1 cellular context compared by ENCODE assay signal in genomic region chr2:55157474-55157884, GRCh38.
A peak's percentile ranks its signal among the peaks of the same experiment; 100 is the strongest.
TF ChIP-seq lines count a peak whose summit lies in the region.

No MANE protein-coding gene starts in this region.

TF ChIP-seq in K562, 482 proteins besides CTCF, POLR2A, EP300 and RAD21 (continued from another document and continues in another):
- no peak for TF ChIP-seq ATF6 (CRISPR knock-in tag; IDR thresholded peaks at IDR 0.05)
- TF ChIP-seq FOXJ2 (tag; IDR thresholded peaks at IDR 0.05) = peak; percentile 24; the same call in 1 of the 2 replicates
- TF ChIP-seq WHSC1 (IDR thresholded peaks at IDR 0.05; ENCODE audit: low read length) = no peak
- no peak for TF ChIP-seq ZKSCAN8 (CRISPR knock-in tag; IDR thresholded peaks at IDR 0.05)
- TF ChIP-seq ZNF551 (CRISPR knock-in tag; IDR thresholded peaks at IDR 0.05) = no peak
- no peak for TF ChIP-seq GATAD2B (IDR thresholded peaks at IDR 0.05; ENCODE audit: borderline replicate concordance)
- no peak for TF ChIP-seq ZNF512 (tag; IDR thresholded peaks at IDR 0.05)
- TF ChIP-seq DACH1 (IDR thresholded peaks at IDR 0.05; ENCODE audit: partially characterized antibody) = no peak
- TF ChIP-seq NR2F6 (CRISPR knock-in tag; IDR thresholded peaks at IDR 0.05) = no peak
- TF ChIP-seq ATF3 (IDR thresholded peaks at IDR 0.05) = peak; percentile 86
- no peak; the same call in 1 of the 2 replicates for TF ChIP-seq ATF3 (CRISPR knock-in tag; conservative IDR thresholded peaks at IDR 0.05)
- no peak for TF ChIP-seq ETV1 (tag; conservative IDR thresholded peaks at IDR 0.05; ENCODE audit: low read depth)
- TF ChIP-seq MCM2 (IDR thresholded peaks at IDR 0.05; ENCODE audit: low read depth) = no peak
- TF ChIP-seq ESRRA (IDR thresholded peaks at IDR 0.05; ENCODE audit: borderline replicate concordance, low read depth) = no peak
- TF ChIP-seq ZNF778 (CRISPR knock-in tag; IDR thresholded peaks at IDR 0.05) = no peak
- TF ChIP-seq FOXK2 (conservative IDR thresholded peaks at IDR 0.05 in 1 of 2, IDR thresholded peaks at IDR 0.05 in 1 of 2; ENCODE audit: low read depth in 2 of 2) = no peak; a peak in 1 of 4 replicates
- TF ChIP-seq JUND (IDR thresholded peaks at IDR 0.05; ENCODE audit: borderline replicate concordance, low read depth, low read length) = 0 out of 2 replicates have a peak, but pooled peaks have one; percentile 42
- peak; percentile 30; the same call in 1 of the 3 replicates for TF ChIP-seq JUND (tag; IDR thresholded peaks at IDR 0.05; ENCODE audit: borderline replicate concordance, low read depth, low read length)
- no peak for TF ChIP-seq REST (CRISPR knock-in tag; IDR thresholded peaks at IDR 0.05; ENCODE audit: low read depth)
- TF ChIP-seq ZNF583 (CRISPR knock-in tag; IDR thresholded peaks at IDR 0.05) = 0 out of 2 replicates have a peak, but pooled peaks have one; percentile 32
- no peak for TF ChIP-seq ZBED1 (IDR thresholded peaks at IDR 0.05)
- TF ChIP-seq CUX1 (CRISPR knock-in tag; IDR thresholded peaks at IDR 0.05) = no peak
- TF ChIP-seq ZKSCAN1 (IDR thresholded peaks at IDR 0.05; ENCODE audit: low read depth, low read length) = no peak
- no peak for TF ChIP-seq ZC3H8 (IDR thresholded peaks at IDR 0.05)
- TF ChIP-seq ZFPM2 (CRISPR knock-in tag; IDR thresholded peaks at IDR 0.05) = no peak
- TF ChIP-seq MIER1 (IDR thresholded peaks at IDR 0.05; ENCODE audit: low read depth) = no peak
- TF ChIP-seq CBFA2T2 (conservative IDR thresholded peaks at IDR 0.05) = no peak
- no peak for TF ChIP-seq HIVEP1 (CRISPR knock-in tag; IDR thresholded peaks at IDR 0.05)
- no peak for TF ChIP-seq SREBF2 (CRISPR knock-in tag; IDR thresholded peaks at IDR 0.05)
- no peak for TF ChIP-seq ZBTB5 (IDR thresholded peaks at IDR 0.05)
- 0 out of 2 replicates have a peak, but pooled peaks have one; percentile 25 for TF ChIP-seq ZNF589 (CRISPR knock-in tag; IDR thresholded peaks at IDR 0.05; ENCODE audit: low read depth)
- 0 out of 2 replicates have a peak, but pooled peaks have one; percentile 32 for TF ChIP-seq GATAD2A (IDR thresholded peaks at IDR 0.05)
- TF ChIP-seq CREM (IDR thresholded peaks at IDR 0.05; ENCODE audit: low read depth) = peak; percentile 29; the same call in 1 of the 2 replicates
- TF ChIP-seq FOXP1 (CRISPR knock-in tag; IDR thresholded peaks at IDR 0.05) = no peak
- TF ChIP-seq TAL1 (IDR thresholded peaks at IDR 0.05) = peak; percentile 17; the same call in 1 of the 2 replicates
- peak; percentile 46; the same call in 1 of the 2 replicates for TF ChIP-seq ATF7 (IDR thresholded peaks at IDR 0.05)
- 0 out of 2 replicates have a peak, but pooled peaks have one; percentile 8 for TF ChIP-seq EGR1 (conservative IDR thresholded peaks at IDR 0.05)
- no peak for TF ChIP-seq ELF4 (CRISPR knock-in tag; IDR thresholded peaks at IDR 0.05)
- no peak for TF ChIP-seq ZBTB9 (CRISPR knock-in tag; IDR thresholded peaks at IDR 0.05)
- TF ChIP-seq GTF3C2 (IDR thresholded peaks at IDR 0.05; ENCODE audit: borderline replicate concordance, extremely low read depth, insufficient read length) = no peak
- no peak for TF ChIP-seq POLR2AphosphoS2 (IDR thresholded peaks at IDR 0.05; ENCODE audit: low read length)
- 0 out of 2 replicates have a peak, but pooled peaks have one; percentile 35 for TF ChIP-seq MTA3 (IDR thresholded peaks at IDR 0.05; ENCODE audit: borderline replicate concordance)
- no peak for TF ChIP-seq KAT7 (CRISPR knock-in tag; IDR thresholded peaks at IDR 0.05; ENCODE audit: borderline replicate concordance)
- TF ChIP-seq DDX20 (tag; IDR thresholded peaks at IDR 0.05; ENCODE audit: low read depth) = 0 out of 2 replicates have a peak, but pooled peaks have one; percentile 5
- TF ChIP-seq EHMT2 (IDR thresholded peaks at IDR 0.05) = no peak
- no peak for TF ChIP-seq JUNB (CRISPR knock-in tag; conservative IDR thresholded peaks at IDR 0.05)
- TF ChIP-seq CHCHD3 (CRISPR knock-in tag; IDR thresholded peaks at IDR 0.05) = no peak
- no peak for TF ChIP-seq NR4A1 (CRISPR knock-in tag; IDR thresholded peaks at IDR 0.05)
- peak; percentile 86 for TF ChIP-seq NR4A1 (tag; IDR thresholded peaks at IDR 0.05)
- TF ChIP-seq ZNF3 (CRISPR knock-in tag; IDR thresholded peaks at IDR 0.05) = no peak
- peak; percentile 29; the same call in 1 of the 2 replicates for TF ChIP-seq CXXC5 (CRISPR knock-in tag; IDR thresholded peaks at IDR 0.05)
